In the genomic region with DNA sequence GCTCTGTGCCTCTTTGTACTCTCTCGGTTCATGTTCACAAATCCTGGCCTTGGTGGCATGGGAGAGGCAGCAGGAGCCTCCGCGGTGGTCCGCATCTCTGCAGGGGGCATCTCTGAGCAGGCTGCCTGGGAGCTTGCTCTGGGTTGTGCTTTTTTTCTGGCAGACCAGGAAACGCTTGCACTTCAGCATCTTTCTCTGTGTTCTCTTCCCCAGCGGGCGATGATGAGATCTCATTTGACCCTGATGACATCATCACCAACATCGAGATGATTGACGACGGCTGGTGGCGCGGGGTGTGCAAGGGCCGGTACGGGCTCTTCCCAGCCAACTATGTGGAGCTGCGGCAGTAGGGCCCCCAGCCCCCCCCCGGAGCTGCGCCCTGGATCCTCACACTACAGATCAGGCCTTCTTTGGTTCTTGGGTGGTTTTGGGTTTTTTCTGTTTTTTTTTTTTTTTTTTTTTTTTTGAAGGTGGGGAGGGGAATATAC, we compare ENCODE assay signal across 23 cellular contexts. TPM values are rescaled to one million over a fixed set of nuclear protein-coding genes. Genes with fewer than 3 reads are reported as not detected.
A peak's percentile ranks its signal among the peaks of the same experiment; 100 is the strongest.
DNase-seq lines count a peak whose midpoint lies in the region; ATAC-seq and TF ChIP-seq lines count a peak whose summit lies in the region.
"Had no signal": no experiment of that assay in that cellular context is flagged by ENCODE, and none has a peak within 500 bp of the region (broad histone marks: within the 10 kb centered on the region; RNA-seq: fewer than 3 reads in every experiment).

No MANE protein-coding gene starts in this region.

- no peaks in the 10 kb centered on the region for H3K27me3 ChIP-seq in neural progenitor cell

- no peak overlapping the region for H3K9ac ChIP-seq in neural progenitor cell
- H3K9ac ChIP-seq: GM23248 had no signal

- no peaks in the 10 kb centered on the region for H3F3A ChIP-seq in neural progenitor cell (ENCODE audit: low read depth)

- H2AFZ ChIP-seq in neural progenitor cell (replicated peaks) = no peak overlapping the region
- H2AFZ ChIP-seq: GM23248 had no signal

- H3K27me3 Mint-ChIP-seq in brain (no peaks in the 10 kb centered on the region), neural progenitor cell (ENCODE audit: insufficient read depth, low read depth) (peaks cover 4% of the 10 kb centered on the region)

- TF ChIP-seq CTCF in brain (conservative IDR thresholded peaks at IDR 0.05) (no peak), neural progenitor cell (IDR thresholded peaks at IDR 0.05) (no peak)

- no peak overlapping the region for H3K4me3 ChIP-seq in neural progenitor cell
- H3K4me3 ChIP-seq: GM23248, HAP-1 had no signal

- ATAC-seq in GM19324 (IDR thresholded peaks at IDR 0.05; ENCODE audit: low FRiP score, unreplicated experiment) = no peak
- ATAC-seq: PC-3 had no signal

- no peaks in the 10 kb centered on the region for H3K36me3 ChIP-seq in neural progenitor cell

- H4K20me1 ChIP-seq in neural progenitor cell (ENCODE audit: low read depth) = no peaks in the 10 kb centered on the region

- H3K79me2 ChIP-seq in neural progenitor cell (ENCODE audit: low read depth) = no peaks in the 10 kb centered on the region

- H3K36me3 Mint-ChIP-seq in brain (peaks cover 66% of the 10 kb centered on the region), neural progenitor cell (peaks cover 23% of the 10 kb centered on the region)

- H3K4me2 ChIP-seq in neural progenitor cell = no peak overlapping the region

- H3K27ac Mint-ChIP-seq in brain = peak overlapping the region in 3 of 5 experiments; percentile 16 to 81 (median 72)
- peak overlapping the region; percentile 37 for H3K27ac Mint-ChIP-seq in neural progenitor cell

- H3K4me1 Mint-ChIP-seq in brain = no peaks in the 10 kb centered on the region
- no peaks in the 10 kb centered on the region for H3K4me1 Mint-ChIP-seq in neural progenitor cell

- no peak overlapping the region for H3K27ac ChIP-seq in neural progenitor cell
- H3K27ac ChIP-seq: GM23248, HL-60 had no signal

- H3K9me3 ChIP-seq in neural progenitor cell (ENCODE audit: low read depth) = no peaks in the 10 kb centered on the region
- H3K9me3 ChIP-seq: HAP-1 had no signal

- H3K9me3 Mint-ChIP-seq in brain (no peaks in the 10 kb centered on the region), neural progenitor cell (no peaks in the 10 kb centered on the region)

- no peak overlapping the region for H3K4me3 Mint-ChIP-seq in brain
- H3K4me3 Mint-ChIP-seq in neural progenitor cell = no peak overlapping the region

- DNase-seq in NCI-H2227 (lab: John Stamatoyannopoulos, UW; ENCODE audit: unreplicated experiment) = peak; percentile 46
- DNase-seq in NCI-H2227 treated with DMSO at 0.1 percent for 48 hours (lab: John Stamatoyannopoulos, UW) = no peak
- peak; percentile 52 for DNase-seq in LHCN-M2 (ENCODE audit: low read depth)
- no peak for DNase-seq in neural progenitor cell (ENCODE audit: low spot score)
- DNase-seq in NCI-H1436 treated with DMSO at 0.1 percent for 48 hours (lab: John Stamatoyannopoulos, UW) = no peak
- DNase-seq in SW480 (ENCODE audit: low spot score) = no peak
- DNase-seq: 8988T, DMS53, EL, GM23248, KG1, NCI-H1092 treated with DMSO at 0.1 percent for 48 hours, NCI-H1694, NCI-H2081, NCI-H2171, NCI-H446 treated with DMSO at 0.1 percent for 48 hours, NCI-H526 treated with DMSO at 0.1 percent for 48 hours, PC-3, Right ventricle myocardium superior had no signal

- no peaks in the 10 kb centered on the region for H3K4me1 ChIP-seq in neural progenitor cell
- H3K4me1 ChIP-seq: HAP-1 had no signal

RNA-seq across cellular contexts. Expression of a gene that starts 36.5 kb away (rescaled TPM):
- total RNA-seq in LHCN-M2 (2014; rRNA removed) (286 and 294 TPM in 2 replicates), neural progenitor cell (ENCODE audit: low replicate concordance) (200 and 239 TPM in 2 replicates)
- polyA plus RNA-seq in LHCN-M2 (2012) = 170 TPM
- 57.5 TPM for polyA plus RNA-seq in brain (ENCODE audit: insufficient read depth, low read depth, low replicate concordance)

Comparison
In these comparisons a context has a peak if more than half of its experiments do, and no peak if none do; other contexts are left out.
1. DNase-seq: peak in NCI-H2227 (single experiment) and LHCN-M2 (single experiment); none in NCI-H2227 treated with DMSO at 0.1 percent for 48 hours (single experiment), neural progenitor cell (single experiment), NCI-H1436 treated with DMSO at 0.1 percent for 48 hours (single experiment) and SW480 (single experiment).